8 cellular contexts compared by ENCODE assay signal in the genomic region with DNA sequence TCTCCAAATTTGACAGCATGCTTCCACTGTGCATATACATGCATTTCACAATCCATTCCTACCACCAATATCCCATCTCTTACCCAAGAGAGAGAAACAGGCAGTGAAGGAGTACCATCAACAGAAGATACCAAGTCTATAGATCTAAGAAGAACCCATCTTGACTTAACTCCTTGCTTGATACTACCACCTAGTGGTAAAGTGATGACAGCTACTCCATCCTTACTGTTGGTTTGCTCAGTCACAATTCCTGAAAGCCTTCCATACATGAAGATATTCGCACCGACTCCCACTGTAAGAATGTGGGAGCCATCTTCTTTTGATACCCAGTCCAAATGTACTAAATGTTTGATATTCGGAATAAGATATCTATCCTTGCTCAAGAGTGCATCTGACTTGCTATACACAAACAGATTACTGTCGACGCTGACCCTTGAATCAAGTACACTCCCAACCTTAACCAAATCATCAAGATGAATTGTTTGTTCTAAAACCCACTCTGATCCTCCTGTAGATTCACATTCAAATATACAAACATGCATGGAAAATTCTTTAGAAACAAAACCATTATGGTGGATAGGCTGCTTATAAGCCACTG.
A peak's percentile ranks its signal among the peaks of the same experiment; 100 is the strongest.
DNase-seq lines count a peak whose midpoint lies in the region; ATAC-seq and TF ChIP-seq lines count a peak whose summit lies in the region.

No MANE protein-coding gene starts in this region.

- intact Hi-C loops in left ventricle myocardium inferior (cut with micrococcal nuclease) (no loop called here), left cardiac atrium (cut with DNase I) (no loop called here), uterus (cut with DNase I; ENCODE audit: low total_unique reads) (no loop called here), psoas muscle (cut with DNase I) (no loop called here)

- no peaks in the 10 kb centered on the region for H3K4me1 ChIP-seq in left ventricle myocardium inferior
- H3K4me1 ChIP-seq in endodermal cell (ENCODE audit: control insufficient read depth, insufficient read depth, low read length), result no peaks in the 10 kb centered on the region
- H3K4me1 ChIP-seq in uterus, result no peaks in the 10 kb centered on the region
- no peaks in the 10 kb centered on the region for H3K4me1 ChIP-seq in psoas muscle

- ATAC-seq in left cardiac atrium (no peak), psoas muscle (no peak)
- no peak for ATAC-seq in natural killer cell treated with Interleukin-12 subunit alpha and Interleukin-12 subunit beta and Interleukin-15 and Interleukin-18, amount 100 ng/mL, for 72 hours

- no peaks in the 10 kb centered on the region for H3K9me3 Mint-ChIP-seq in endodermal cell
- no peaks in the 10 kb centered on the region for H3K9me3 Mint-ChIP-seq in natural killer cell treated with Interleukin-12 subunit alpha and Interleukin-12 subunit beta and Interleukin-15 and Interleukin-18, amount 100 ng/mL, for 72 hours

- no peak overlapping the region for H3K27ac Mint-ChIP-seq in endodermal cell
- no peak overlapping the region for H3K27ac Mint-ChIP-seq in natural killer cell treated with Interleukin-12 subunit alpha and Interleukin-12 subunit beta and Interleukin-15 and Interleukin-18, amount 100 ng/mL, for 72 hours

- H3K9ac ChIP-seq in endodermal cell (ENCODE audit: extremely low read depth, low read length, poor library complexity, severe bottlenecking), result no peak overlapping the region

- H3K27ac ChIP-seq in left ventricle myocardium inferior (replicated peaks), result no peak overlapping the region
- no peak overlapping the region for H3K27ac ChIP-seq in endodermal cell (ENCODE audit: low read depth, low read length)
- H3K27ac ChIP-seq in uterus, result no peak overlapping the region
- no peak overlapping the region for H3K27ac ChIP-seq in psoas muscle

- H3K4me1 Mint-ChIP-seq in endodermal cell, result no peaks in the 10 kb centered on the region
- H3K4me1 Mint-ChIP-seq in natural killer cell treated with Interleukin-12 subunit alpha and Interleukin-12 subunit beta and Interleukin-15 and Interleukin-18, amount 100 ng/mL, for 72 hours (ENCODE audit: low read depth in 2 of 2), result no peaks in the 10 kb centered on the region

- H3K36me3 ChIP-seq in left ventricle myocardium inferior, result peaks cover 23% of the 10 kb centered on the region
- peaks cover 4% of the 10 kb centered on the region for H3K36me3 ChIP-seq in endodermal cell (ENCODE audit: control insufficient read depth, insufficient read depth, low read length)
- no peaks in the 10 kb centered on the region for H3K36me3 ChIP-seq in uterus
- H3K36me3 ChIP-seq in psoas muscle (ENCODE audit: insufficient read depth in 1 of 2, low read depth in 1 of 2), result peaks cover 0 to 10% of the 10 kb centered on the region in 2 donors

- H3K27me3 ChIP-seq in left ventricle myocardium inferior (ENCODE audit: low read depth) (no peaks in the 10 kb centered on the region), endodermal cell (ENCODE audit: control insufficient read depth, insufficient read depth, low read length, poor library complexity, severe bottlenecking) (no peaks in the 10 kb centered on the region), uterus (no peaks in the 10 kb centered on the region), psoas muscle (ENCODE audit: insufficient read depth in 3 of 3, low read length in 2 of 3) (no peaks in the 10 kb centered on the region)

- peak; percentile 30 for TF ChIP-seq CTCF in left ventricle myocardium inferior (IDR thresholded peaks at IDR 0.05; ENCODE audit: borderline replicate concordance)
- peak; percentile 87 for TF ChIP-seq CTCF in endodermal cell (conservative IDR thresholded peaks at IDR 0.05)
- TF ChIP-seq CTCF in retinal pigment epithelial cell (conservative IDR thresholded peaks at IDR 0.05; ENCODE audit: low read depth, low read length), result peak; percentile 64
- no peak for TF ChIP-seq CTCF in uterus (IDR thresholded peaks at IDR 0.05)
- no peak for TF ChIP-seq CTCF in psoas muscle (IDR thresholded peaks at IDR 0.05)

- H3K9me3 ChIP-seq in left ventricle myocardium inferior (replicated peaks) (no peaks in the 10 kb centered on the region), endodermal cell (ENCODE audit: control insufficient read depth, low read length) (no peaks in the 10 kb centered on the region), uterus (no peaks in the 10 kb centered on the region), psoas muscle (no peaks in the 10 kb centered on the region)

- TF ChIP-seq POLR2A in uterus (IDR thresholded peaks at IDR 0.05), result no peak

- 72 to 75% methylated on average over 5 of the region's 5 CpGs for WGBS in endodermal cell (ENCODE audit: insufficient coverage in 1 of 2, insufficient read length in 1 of 2), 2 experiments
- 80 to 84% (median 82%) methylated on average over 5 of the region's 5 CpGs for WGBS in psoas muscle, 3 donors

- no peak overlapping the region for H3K4me3 Mint-ChIP-seq in endodermal cell
- H3K4me3 Mint-ChIP-seq in natural killer cell treated with Interleukin-12 subunit alpha and Interleukin-12 subunit beta and Interleukin-15 and Interleukin-18, amount 100 ng/mL, for 72 hours, result no peak overlapping the region

- no peaks in the 10 kb centered on the region for H3K27me3 Mint-ChIP-seq in endodermal cell (ENCODE audit: insufficient read depth)
- H3K27me3 Mint-ChIP-seq in natural killer cell treated with Interleukin-12 subunit alpha and Interleukin-12 subunit beta and Interleukin-15 and Interleukin-18, amount 100 ng/mL, for 72 hours, result no peaks in the 10 kb centered on the region

- H3K36me3 Mint-ChIP-seq in endodermal cell (ENCODE audit: low read depth), result peaks cover 12% of the 10 kb centered on the region
- H3K36me3 Mint-ChIP-seq in natural killer cell treated with Interleukin-12 subunit alpha and Interleukin-12 subunit beta and Interleukin-15 and Interleukin-18, amount 100 ng/mL, for 72 hours, result no peaks in the 10 kb centered on the region

- H3K4me3 ChIP-seq in left ventricle myocardium inferior (no peak overlapping the region), endodermal cell (ENCODE audit: low read length) (no peak overlapping the region), retinal pigment epithelial cell (ENCODE audit: low read length) (no peak overlapping the region), uterus (no peak overlapping the region), psoas muscle (no peak overlapping the region)

- DNase-seq in left ventricle myocardium inferior (no peak), left cardiac atrium (no peak), NCI-H446 treated with DMSO at 0.1 percent for 48 hours (lab: John Stamatoyannopoulos, UW) (peak; percentile 30), endodermal cell (no peak), retinal pigment epithelial cell (ENCODE audit: low read depth) (no peak), uterus (no peak), psoas muscle (no peak)
- no peak for DNase-seq in natural killer cell treated with Interleukin-12 subunit alpha and Interleukin-12 subunit beta and Interleukin-15 and Interleukin-18, amount 100 ng/mL, for 72 hours (ENCODE audit: low spot score)

Comparison
In these comparisons a context has a peak if more than half of its experiments do, and no peak if none do; other contexts are left out.
1. CTCF ChIP-seq: peak in left ventricle myocardium inferior (single experiment), endodermal cell (single experiment) and retinal pigment epithelial cell (single experiment); none in uterus (0 of 4) and psoas muscle (single experiment).